Comparison of ENCODE assay signal across 6 cellular contexts in genomic region chr17:81547614-81547982, GRCh38.
"Had no signal": no experiment of that assay in that cellular context is flagged by ENCODE, and none has a peak within 500 bp of the region (broad histone marks: within the 10 kb centered on the region; RNA-seq: fewer than 3 reads in every experiment).

No MANE protein-coding gene starts in this region.

- H3K27ac Mint-ChIP-seq: GM23338, H9, HFFc6 had no signal

- H3K9me3 Mint-ChIP-seq: GM23338, H9, HFFc6 had no signal

- DNase-seq: H9, HCEC 1CT, HFFc6, IMR-90, KBM-7 had no signal

- H3K4me3 Mint-ChIP-seq: GM23338, H9, HFFc6 had no signal

- H3K4me3 ChIP-seq: GM23338 had no signal

- ATAC-seq: GM23338 had no signal
